In the genomic region with DNA sequence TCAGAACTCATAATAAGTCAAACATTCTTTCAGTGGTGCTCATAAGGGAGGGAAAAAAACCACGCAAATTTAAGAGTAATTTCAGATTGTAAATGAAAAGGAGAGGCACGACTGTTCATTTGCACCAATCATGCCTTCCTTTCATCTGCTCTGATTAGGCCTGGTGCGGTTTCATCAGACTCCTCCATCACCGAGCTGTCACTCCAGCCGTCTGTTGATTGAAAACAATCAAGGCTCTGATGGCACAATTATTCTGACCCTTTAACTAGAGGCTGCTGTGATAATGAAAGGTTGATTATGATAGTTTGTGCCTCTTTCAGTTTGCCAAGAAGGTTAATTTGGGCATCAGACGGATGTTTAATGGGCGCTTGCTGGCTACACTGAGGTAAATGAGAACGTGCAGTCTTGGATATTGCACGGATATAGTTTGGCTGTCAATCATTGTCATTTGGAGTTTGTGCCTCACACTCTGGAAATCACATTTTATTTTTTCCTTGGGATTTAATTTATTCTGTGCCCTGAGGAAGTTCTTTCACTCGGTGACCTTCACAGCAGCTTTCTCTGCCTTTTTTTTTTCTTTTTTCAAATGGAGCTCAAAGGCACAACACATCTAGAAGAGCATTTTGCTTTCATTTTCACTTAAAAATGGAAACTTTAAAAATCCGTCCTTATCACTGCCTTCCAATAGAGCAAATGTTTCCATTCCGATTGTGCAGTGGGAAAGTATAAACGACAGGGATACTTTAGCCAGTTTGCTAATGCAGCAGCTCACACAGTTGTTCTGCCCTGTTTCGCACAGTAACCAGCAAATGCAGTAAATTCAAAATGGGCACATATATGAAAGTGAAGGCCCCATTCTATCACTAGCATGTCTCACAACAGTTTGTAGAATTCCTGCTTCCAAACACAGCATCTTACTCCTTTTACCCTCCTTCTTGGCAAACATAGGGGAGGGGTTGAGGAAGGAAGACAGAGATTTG, we compare ENCODE assay signal across 13 cellular contexts.
A peak's percentile ranks its signal among the peaks of the same experiment; 100 is the strongest.
DNase-seq lines count a peak whose midpoint lies in the region; ATAC-seq lines count a peak whose summit lies in the region.
"Had no signal": no experiment of that assay in that cellular context is flagged by ENCODE, and none has a peak within 500 bp of the region (broad histone marks: within the 10 kb centered on the region; RNA-seq: fewer than 3 reads in every experiment).

No MANE protein-coding gene starts in this region.

- peak overlapping the region; percentile 66 for H3K4me3 ChIP-seq in ACC112 (ENCODE audit: low read depth, low read length)
- 0 out of 2 replicates have a peak overlapping the region, but pooled peaks have one; percentile 6 for H3K4me3 ChIP-seq in MG63
- peak overlapping the region; percentile 34 for H3K4me3 ChIP-seq in adipocyte (ENCODE audit: low read length)
- H3K4me3 ChIP-seq in trophoblast cell (ENCODE audit: low read depth, low read length), result no peak overlapping the region

- no peaks in the 10 kb centered on the region for H3K27me3 ChIP-seq in ACC112 (ENCODE audit: insufficient read depth, low read length)
- H3K27me3 ChIP-seq in MG63, result no peaks in the 10 kb centered on the region
- peaks cover 4% of the 10 kb centered on the region for H3K27me3 ChIP-seq in adipocyte (replicated peaks; ENCODE audit: control insufficient read depth, insufficient read depth, low read length)
- H3K27me3 ChIP-seq in trophoblast cell (ENCODE audit: insufficient read depth, low read length), result no peaks in the 10 kb centered on the region

- H4K91ac ChIP-seq in trophoblast cell (ENCODE audit: low read depth, low read length), result no peak overlapping the region

- no peak overlapping the region for H3K4ac ChIP-seq in trophoblast cell (ENCODE audit: low read depth, low read length)

- H3K9ac ChIP-seq in adipocyte (ENCODE audit: low read length) (no peak overlapping the region), trophoblast cell (ENCODE audit: low read length) (no peak overlapping the region)

- H3K18ac ChIP-seq in trophoblast cell (ENCODE audit: low read length), result no peak overlapping the region

- H3K79me2 ChIP-seq in ACC112 (ENCODE audit: control insufficient read depth, insufficient read depth, low read length, unreplicated experiment) (no peaks in the 10 kb centered on the region), trophoblast cell (ENCODE audit: control insufficient read depth, insufficient read depth, low read length, poor library complexity) (no peaks in the 10 kb centered on the region)

- H2AFZ ChIP-seq in ACC112 (ENCODE audit: low read length, unreplicated experiment), result peak overlapping the region; percentile 100
- H2AFZ ChIP-seq in trophoblast cell (ENCODE audit: insufficient read depth, low read length, poor library complexity), result no peak overlapping the region

- no peak overlapping the region for H2BK120ac ChIP-seq in trophoblast cell (ENCODE audit: insufficient read depth, low read length, poor library complexity)

- no peak overlapping the region for H2AK5ac ChIP-seq in trophoblast cell (ENCODE audit: low read length)

- no CpG with 5 or more reads among the region's 14 CpGs for WGBS in trophoblast cell (ENCODE audit: extremely low coverage, insufficient coverage, insufficient read length)

- H3K36me3 ChIP-seq in ACC112 (ENCODE audit: insufficient read depth, low read length) (no peaks in the 10 kb centered on the region), MG63 (no peaks in the 10 kb centered on the region), adipocyte (ENCODE audit: control insufficient read depth, insufficient read depth, low read length, severe bottlenecking) (no peaks in the 10 kb centered on the region), trophoblast cell (ENCODE audit: control insufficient read depth in 1 of 2, insufficient read depth in 2 of 2, low read length in 2 of 2) (no peaks in the 10 kb centered on the region)

- no peak overlapping the region for H3K27ac ChIP-seq in ACC112 (ENCODE audit: low read depth, low read length)
- H3K27ac ChIP-seq in trophoblast cell (ENCODE audit: low read depth, low read length), result no peak overlapping the region
- H3K27ac ChIP-seq: VCaP had no signal

- no peak overlapping the region for H4K12ac ChIP-seq in trophoblast cell (ENCODE audit: low read depth, low read length)

- H3K23ac ChIP-seq in trophoblast cell (ENCODE audit: low read length), result no peak overlapping the region

- no peak overlapping the region for H3K14ac ChIP-seq in trophoblast cell (ENCODE audit: low read length)

- H3K4me1 ChIP-seq in ACC112 (ENCODE audit: control insufficient read depth, insufficient read depth, low read length, unreplicated experiment), result peaks cover 6% of the 10 kb centered on the region
- no peaks in the 10 kb centered on the region for H3K4me1 ChIP-seq in adipocyte (ENCODE audit: control insufficient read depth, insufficient read depth, low read length)
- no peaks in the 10 kb centered on the region for H3K4me1 ChIP-seq in trophoblast cell (ENCODE audit: control insufficient read depth in 1 of 2, insufficient read depth in 2 of 2, low read length in 2 of 2)

- no peak for ATAC-seq in GM21390 (IDR thresholded peaks at IDR 0.05; ENCODE audit: unreplicated experiment)

- H3K9me3 ChIP-seq in MG63 (no peaks in the 10 kb centered on the region), adipocyte (ENCODE audit: control insufficient read depth, low read length) (no peaks in the 10 kb centered on the region), trophoblast cell (ENCODE audit: insufficient read depth, low read depth, low read length) (no peaks in the 10 kb centered on the region)

- H4K8ac ChIP-seq in trophoblast cell (ENCODE audit: low read depth, low read length), result no peak overlapping the region

- no peak overlapping the region for H3K4me2 ChIP-seq in trophoblast cell (ENCODE audit: low read length)

- DNase-seq in MG63 (no peak), adipocyte (ENCODE audit: low read depth) (peak; percentile 3), medulla oblongata (ENCODE audit: extremely low spot score) (peak; percentile 54), NCI-H2029 (lab: John Stamatoyannopoulos, UW) (no peak), kidney tubule cell (ENCODE audit: low spot score) (no peak), trophoblast cell (no peak)
- DNase-seq: AML-193; aorta; H7; stimulated activated CD4-positive, alpha-beta T cell treated with anti-CD3 and anti-CD28 coated beads, Interleukin-1b, Interleukin-23, amount 100 ng/mL, for 48 hours had no signal

- H2BK12ac ChIP-seq in trophoblast cell (ENCODE audit: low read length), result no peak overlapping the region

- H3K79me1 ChIP-seq in trophoblast cell (ENCODE audit: low read length), result no peaks in the 10 kb centered on the region

- H2BK5ac ChIP-seq in trophoblast cell (ENCODE audit: low read depth, low read length, poor library complexity), result no peak overlapping the region

Comparison
In these comparisons a context has a peak if more than half of its experiments do, and no peak if none do; other contexts are left out.
1. DNase-seq: peak in adipocyte (single experiment) and medulla oblongata (single experiment); none in MG63 (single experiment), NCI-H2029 (single experiment), kidney tubule cell (single experiment) and trophoblast cell (0 of 2).